In the genomic region with DNA sequence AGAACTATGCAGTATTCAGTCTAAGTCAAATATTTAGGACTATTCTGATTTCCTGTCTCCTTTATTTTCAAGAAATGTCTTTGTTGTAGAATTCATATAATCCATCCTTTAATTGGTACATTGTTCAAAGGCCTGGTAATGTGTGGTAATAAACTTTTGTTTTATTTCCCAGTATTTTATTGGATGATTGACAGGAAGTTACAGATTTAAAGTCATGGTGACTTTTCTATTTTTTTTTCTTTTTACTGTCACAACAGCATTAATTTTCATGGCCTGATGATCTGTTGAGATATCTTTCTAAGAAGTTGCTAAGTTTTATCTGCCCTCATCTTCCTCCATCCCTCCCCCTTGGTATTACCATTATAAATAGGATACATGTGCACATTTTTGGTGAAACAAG, we compare ENCODE assay signal across 33 cellular contexts.
"Had no signal": no experiment of that assay in that cellular context is flagged by ENCODE, and none has a peak within 500 bp of the region (broad histone marks: within the 10 kb centered on the region; RNA-seq: fewer than 3 reads in every experiment).

No MANE protein-coding gene starts in this region.

- H3K36me3 ChIP-seq: adrenal gland, esophagus squamous epithelium, gastroesophageal sphincter, WERI-Rb-1 had no signal

- FAIRE-seq: colon, endothelial cell of umbilical vein had no signal

- H3K4me3 ChIP-seq: adrenal gland, body of pancreas, esophagus squamous epithelium, gastroesophageal sphincter had no signal

- H3K4me1 ChIP-seq: esophagus squamous epithelium, gastroesophageal sphincter had no signal

- DNase-seq: activated B cell treated with CpG ODN at 0.5 μM for 24 hours; activated CD4-positive, alpha-beta T cell treated with anti-CD3 and anti-CD28 coated beads for 48 hours; activated CD4-positive, alpha-beta T cell treated with anti-CD3 and anti-CD28 coated beads, Interleukin-2, amount 50 U/mL, for 1 hour; activated CD4-positive, alpha-beta T cell treated with anti-CD3 and anti-CD28 coated beads, Interleukin-2, amount 50 U/mL, for 48 hours; activated CD8-positive, alpha-beta memory T cell treated with anti-CD3 and anti-CD28 coated beads, Interleukin-2, amount 10 ng/mL, durations not matched to agents 7 days and 5 days; activated CD8-positive, alpha-beta memory T cell treated with anti-CD3 and anti-CD28 coated beads, Interleukin-2, amount 50 U/mL, for 4 hours; activated CD8-positive, alpha-beta T cell treated with anti-CD3 and anti-CD28 coated beads, Interleukin-2, amount 10 ng/mL, durations not matched to agents 7 days and 5 days; activated effector memory CD4-positive, alpha-beta T cell treated with anti-CD3 and anti-CD28 coated beads, Interleukin-2, amount 50 U/mL, for 16 hours; activated naive CD4-positive, alpha-beta T cell treated with anti-CD3 and anti-CD28 coated beads for 36 hours; activated naive CD8-positive, alpha-beta T cell treated with anti-CD3 and anti-CD28 coated beads for 36 hours; activated naive CD8-positive, alpha-beta T cell treated with anti-CD3 and anti-CD28 coated beads, Interleukin-2, amount 50 U/mL, for 24 hours; activated T-cell treated with anti-CD3 and anti-CD28 coated beads, Interleukin-2, amount 50 U/mL, for 1 hour; activated T-cell treated with anti-CD3 and anti-CD28 coated beads, Interleukin-2, amount 50 U/mL, for 48 hours; adrenal gland; amygdala; aorta; body of pancreas; caudate nucleus; cortex of kidney; dermis blood vessel endothelial cell; effector CD4-positive, alpha-beta T cell; effector memory CD8-positive, alpha-beta T cell; esophagus squamous epithelium; foreskin melanocyte; T-helper 1 cell; T-helper 17 cell; T1000; WERI-Rb-1 had no signal

- H3K27me3 ChIP-seq: adrenal gland, body of pancreas, esophagus squamous epithelium, gastroesophageal sphincter had no signal

- ATAC-seq: activated CD4-positive, CD25-positive, alpha-beta regulatory T cell treated with anti-CD3 and anti-CD28 coated beads, Interleukin-2, amount 50 U/mL, for 24 hours; activated CD8-positive, alpha-beta memory T cell treated with anti-CD3 and anti-CD28 coated beads, Interleukin-2, amount 10 ng/mL, durations not matched to agents 7 days and 5 days; activated CD8-positive, alpha-beta T cell treated with anti-CD3 and anti-CD28 coated beads, Interleukin-2, amount 10 ng/mL, durations not matched to agents 7 days and 5 days; activated naive CD8-positive, alpha-beta T cell treated with anti-CD3 and anti-CD28 coated beads, Interleukin-2, amount 50 U/mL, for 24 hours; body of pancreas; effector memory CD8-positive, alpha-beta T cell; gastroesophageal sphincter; T-helper 17 cell had no signal

- H3K27ac ChIP-seq: adrenal gland, body of pancreas, epithelial cell of prostate, esophagus squamous epithelium, gastroesophageal sphincter, WERI-Rb-1 had no signal

- H3K9me3 ChIP-seq: adrenal gland, body of pancreas, esophagus squamous epithelium, gastroesophageal sphincter had no signal
